1 cellular context compared by ENCODE assay signal in the genomic region with DNA sequence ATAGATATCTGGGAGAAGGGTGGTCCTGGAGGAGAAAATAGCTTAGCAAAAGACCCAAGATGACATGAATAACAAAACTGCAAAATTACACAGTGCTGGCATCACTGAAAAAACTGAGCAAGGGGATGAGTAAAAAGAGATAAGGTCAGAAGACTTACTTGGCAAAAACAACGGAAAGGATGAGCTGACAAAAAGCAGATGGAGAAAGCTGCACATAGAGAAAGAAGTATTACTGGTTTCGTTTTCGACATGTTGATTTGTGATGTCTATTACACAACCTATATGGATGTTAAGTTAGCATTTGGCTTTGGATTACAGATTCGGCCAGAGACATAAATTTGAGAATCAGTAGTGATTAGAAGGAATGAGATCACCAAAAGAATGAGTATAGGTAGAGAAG.
TF ChIP-seq lines count a peak whose summit lies in the region.

No MANE protein-coding gene starts in this region.

TF ChIP-seq in WTC11, 78 proteins besides CTCF, POLR2A, EP300 and RAD21 (continued from another document):
- TF ChIP-seq, protein P1, sequence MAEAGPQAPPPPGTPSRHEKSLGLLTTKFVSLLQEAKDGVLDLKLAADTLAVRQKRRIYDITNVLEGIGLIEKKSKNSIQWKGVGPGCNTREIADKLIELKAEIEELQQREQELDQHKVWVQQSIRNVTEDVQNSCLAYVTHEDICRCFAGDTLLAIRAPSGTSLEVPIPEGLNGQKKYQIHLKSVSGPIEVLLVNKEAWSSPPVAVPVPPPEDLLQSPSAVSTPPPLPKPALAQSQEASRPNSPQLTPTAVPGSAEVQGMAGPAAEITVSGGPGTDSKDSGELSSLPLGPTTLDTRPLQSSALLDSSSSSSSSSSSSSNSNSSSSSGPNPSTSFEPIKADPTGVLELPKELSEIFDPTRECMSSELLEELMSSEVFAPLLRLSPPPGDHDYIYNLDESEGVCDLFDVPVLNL (CRISPR knock-in tag; IDR thresholded peaks at IDR 0.05; ENCODE audit: borderline replicate concordance, low read depth): no peak
- TF ChIP-seq CREB1 (CRISPR knock-in tag; IDR thresholded peaks at IDR 0.05): no peak
- TF ChIP-seq HMGA2 (CRISPR knock-in tag; IDR thresholded peaks at IDR 0.05): no peak
- TF ChIP-seq TEAD4 (CRISPR knock-in tag; IDR thresholded peaks at IDR 0.05): no peak
- TF ChIP-seq, protein P2, sequence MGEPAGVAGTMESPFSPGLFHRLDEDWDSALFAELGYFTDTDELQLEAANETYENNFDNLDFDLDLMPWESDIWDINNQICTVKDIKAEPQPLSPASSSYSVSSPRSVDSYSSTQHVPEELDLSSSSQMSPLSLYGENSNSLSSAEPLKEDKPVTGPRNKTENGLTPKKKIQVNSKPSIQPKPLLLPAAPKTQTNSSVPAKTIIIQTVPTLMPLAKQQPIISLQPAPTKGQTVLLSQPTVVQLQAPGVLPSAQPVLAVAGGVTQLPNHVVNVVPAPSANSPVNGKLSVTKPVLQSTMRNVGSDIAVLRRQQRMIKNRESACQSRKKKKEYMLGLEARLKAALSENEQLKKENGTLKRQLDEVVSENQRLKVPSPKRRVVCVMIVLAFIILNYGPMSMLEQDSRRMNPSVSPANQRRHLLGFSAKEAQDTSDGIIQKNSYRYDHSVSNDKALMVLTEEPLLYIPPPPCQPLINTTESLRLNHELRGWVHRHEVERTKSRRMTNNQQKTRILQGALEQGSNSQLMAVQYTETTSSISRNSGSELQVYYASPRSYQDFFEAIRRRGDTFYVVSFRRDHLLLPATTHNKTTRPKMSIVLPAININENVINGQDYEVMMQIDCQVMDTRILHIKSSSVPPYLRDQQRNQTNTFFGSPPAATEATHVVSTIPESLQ (CRISPR knock-in tag; IDR thresholded peaks at IDR 0.05): no peak
TF ChIP-seq in WTC11: peak in this region for 0.
